ENCODE assay signal across 1 cellular context in genomic region chr15:99059010-99059981, GRCh38.
A peak's percentile ranks its signal among the peaks of the same experiment; 100 is the strongest.
TF ChIP-seq lines count a peak whose summit lies in the region.

No MANE protein-coding gene starts in this region.

TF ChIP-seq in K562, 482 proteins besides CTCF, POLR2A, EP300 and RAD21 (continued from another document and continues in another):
- TF ChIP-seq VEZF1 (CRISPR knock-in tag; IDR thresholded peaks at IDR 0.05) (peak; percentile 19; the same call in 1 of the 2 replicates), ZNF408 (CRISPR knock-in tag; IDR thresholded peaks at IDR 0.05; ENCODE audit: low read depth) (no peak), POLR2AphosphoS2 (IDR thresholded peaks at IDR 0.05; ENCODE audit: low read length) (no peak), PCBP1 (IDR thresholded peaks at IDR 0.05; ENCODE audit: low read depth, low read length, poor library complexity, severe bottlenecking) (peak; percentile 34), MTF1 (CRISPR knock-in tag; IDR thresholded peaks at IDR 0.05; ENCODE audit: borderline replicate concordance) (no peak), PHF21A (IDR thresholded peaks at IDR 0.05; ENCODE audit: borderline replicate concordance, low read depth) (no peak), PHB2 (IDR thresholded peaks at IDR 0.05; ENCODE audit: low read depth) (no peak), SAFB2 (IDR thresholded peaks at IDR 0.05; ENCODE audit: borderline replicate concordance, low read depth, low read length, severe bottlenecking) (no peak), FIP1L1 (IDR thresholded peaks at IDR 0.05; ENCODE audit: low read depth, low read length, poor library complexity, severe bottlenecking) (no peak), GATA2 (CRISPR knock-in tag; IDR thresholded peaks at IDR 0.05) (no peak), SMC3 (conservative IDR thresholded peaks at IDR 0.05; ENCODE audit: insufficient read depth, low read depth, low read length) (peak; percentile 48), CXXC5 (CRISPR knock-in tag; IDR thresholded peaks at IDR 0.05) (peak; percentile 30; the same call in 1 of the 2 replicates), MYC (IDR thresholded peaks at IDR 0.05; ENCODE audit: low read depth, low read length) (0 out of 2 replicates have a peak, but pooled peaks have one; percentile 18), MYC (CRISPR knock-in tag; IDR thresholded peaks at IDR 0.05; ENCODE audit: borderline replicate concordance, low read depth) (no peak), GABPB2 (CRISPR knock-in tag; conservative IDR thresholded peaks at IDR 0.05) (no peak), CREBBP (IDR thresholded peaks at IDR 0.05; ENCODE audit: low read depth, low read length) (no peak), TCFL5 (CRISPR knock-in tag; conservative IDR thresholded peaks at IDR 0.05) (no peak), FOXP1 (CRISPR knock-in tag; IDR thresholded peaks at IDR 0.05) (no peak), ZNF696 (CRISPR knock-in tag; conservative IDR thresholded peaks at IDR 0.05) (no peak), GTF2A2 (tag; IDR thresholded peaks at IDR 0.05) (no peak), ZNF280B (CRISPR knock-in tag; IDR thresholded peaks at IDR 0.05) (no peak), ZFP1 (CRISPR knock-in tag; IDR thresholded peaks at IDR 0.05) (no peak), SIX5 (IDR thresholded peaks at IDR 0.05; ENCODE audit: borderline replicate concordance in 1 of 2, insufficient read depth in 1 of 2, low read depth in 1 of 2, low read length in 2 of 2) (no peak), STAG1 (CRISPR knock-in tag; IDR thresholded peaks at IDR 0.05; ENCODE audit: borderline replicate concordance) (no peak), STAT6 (CRISPR knock-in tag; IDR thresholded peaks at IDR 0.05) (no peak)
- TF ChIP-seq, protein P1, sequence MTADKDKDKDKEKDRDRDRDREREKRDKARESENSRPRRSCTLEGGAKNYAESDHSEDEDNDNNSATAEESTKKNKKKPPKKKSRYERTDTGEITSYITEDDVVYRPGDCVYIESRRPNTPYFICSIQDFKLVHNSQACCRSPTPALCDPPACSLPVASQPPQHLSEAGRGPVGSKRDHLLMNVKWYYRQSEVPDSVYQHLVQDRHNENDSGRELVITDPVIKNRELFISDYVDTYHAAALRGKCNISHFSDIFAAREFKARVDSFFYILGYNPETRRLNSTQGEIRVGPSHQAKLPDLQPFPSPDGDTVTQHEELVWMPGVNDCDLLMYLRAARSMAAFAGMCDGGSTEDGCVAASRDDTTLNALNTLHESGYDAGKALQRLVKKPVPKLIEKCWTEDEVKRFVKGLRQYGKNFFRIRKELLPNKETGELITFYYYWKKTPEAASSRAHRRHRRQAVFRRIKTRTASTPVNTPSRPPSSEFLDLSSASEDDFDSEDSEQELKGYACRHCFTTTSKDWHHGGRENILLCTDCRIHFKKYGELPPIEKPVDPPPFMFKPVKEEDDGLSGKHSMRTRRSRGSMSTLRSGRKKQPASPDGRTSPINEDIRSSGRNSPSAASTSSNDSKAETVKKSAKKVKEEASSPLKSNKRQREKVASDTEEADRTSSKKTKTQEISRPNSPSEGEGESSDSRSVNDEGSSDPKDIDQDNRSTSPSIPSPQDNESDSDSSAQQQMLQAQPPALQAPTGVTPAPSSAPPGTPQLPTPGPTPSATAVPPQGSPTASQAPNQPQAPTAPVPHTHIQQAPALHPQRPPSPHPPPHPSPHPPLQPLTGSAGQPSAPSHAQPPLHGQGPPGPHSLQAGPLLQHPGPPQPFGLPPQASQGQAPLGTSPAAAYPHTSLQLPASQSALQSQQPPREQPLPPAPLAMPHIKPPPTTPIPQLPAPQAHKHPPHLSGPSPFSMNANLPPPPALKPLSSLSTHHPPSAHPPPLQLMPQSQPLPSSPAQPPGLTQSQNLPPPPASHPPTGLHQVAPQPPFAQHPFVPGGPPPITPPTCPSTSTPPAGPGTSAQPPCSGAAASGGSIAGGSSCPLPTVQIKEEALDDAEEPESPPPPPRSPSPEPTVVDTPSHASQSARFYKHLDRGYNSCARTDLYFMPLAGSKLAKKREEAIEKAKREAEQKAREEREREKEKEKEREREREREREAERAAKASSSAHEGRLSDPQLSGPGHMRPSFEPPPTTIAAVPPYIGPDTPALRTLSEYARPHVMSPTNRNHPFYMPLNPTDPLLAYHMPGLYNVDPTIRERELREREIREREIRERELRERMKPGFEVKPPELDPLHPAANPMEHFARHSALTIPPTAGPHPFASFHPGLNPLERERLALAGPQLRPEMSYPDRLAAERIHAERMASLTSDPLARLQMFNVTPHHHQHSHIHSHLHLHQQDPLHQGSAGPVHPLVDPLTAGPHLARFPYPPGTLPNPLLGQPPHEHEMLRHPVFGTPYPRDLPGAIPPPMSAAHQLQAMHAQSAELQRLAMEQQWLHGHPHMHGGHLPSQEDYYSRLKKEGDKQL (CRISPR knock-in tag; IDR thresholded peaks at IDR 0.05; ENCODE audit: borderline replicate concordance), result no peak
- TF ChIP-seq, protein P2, sequence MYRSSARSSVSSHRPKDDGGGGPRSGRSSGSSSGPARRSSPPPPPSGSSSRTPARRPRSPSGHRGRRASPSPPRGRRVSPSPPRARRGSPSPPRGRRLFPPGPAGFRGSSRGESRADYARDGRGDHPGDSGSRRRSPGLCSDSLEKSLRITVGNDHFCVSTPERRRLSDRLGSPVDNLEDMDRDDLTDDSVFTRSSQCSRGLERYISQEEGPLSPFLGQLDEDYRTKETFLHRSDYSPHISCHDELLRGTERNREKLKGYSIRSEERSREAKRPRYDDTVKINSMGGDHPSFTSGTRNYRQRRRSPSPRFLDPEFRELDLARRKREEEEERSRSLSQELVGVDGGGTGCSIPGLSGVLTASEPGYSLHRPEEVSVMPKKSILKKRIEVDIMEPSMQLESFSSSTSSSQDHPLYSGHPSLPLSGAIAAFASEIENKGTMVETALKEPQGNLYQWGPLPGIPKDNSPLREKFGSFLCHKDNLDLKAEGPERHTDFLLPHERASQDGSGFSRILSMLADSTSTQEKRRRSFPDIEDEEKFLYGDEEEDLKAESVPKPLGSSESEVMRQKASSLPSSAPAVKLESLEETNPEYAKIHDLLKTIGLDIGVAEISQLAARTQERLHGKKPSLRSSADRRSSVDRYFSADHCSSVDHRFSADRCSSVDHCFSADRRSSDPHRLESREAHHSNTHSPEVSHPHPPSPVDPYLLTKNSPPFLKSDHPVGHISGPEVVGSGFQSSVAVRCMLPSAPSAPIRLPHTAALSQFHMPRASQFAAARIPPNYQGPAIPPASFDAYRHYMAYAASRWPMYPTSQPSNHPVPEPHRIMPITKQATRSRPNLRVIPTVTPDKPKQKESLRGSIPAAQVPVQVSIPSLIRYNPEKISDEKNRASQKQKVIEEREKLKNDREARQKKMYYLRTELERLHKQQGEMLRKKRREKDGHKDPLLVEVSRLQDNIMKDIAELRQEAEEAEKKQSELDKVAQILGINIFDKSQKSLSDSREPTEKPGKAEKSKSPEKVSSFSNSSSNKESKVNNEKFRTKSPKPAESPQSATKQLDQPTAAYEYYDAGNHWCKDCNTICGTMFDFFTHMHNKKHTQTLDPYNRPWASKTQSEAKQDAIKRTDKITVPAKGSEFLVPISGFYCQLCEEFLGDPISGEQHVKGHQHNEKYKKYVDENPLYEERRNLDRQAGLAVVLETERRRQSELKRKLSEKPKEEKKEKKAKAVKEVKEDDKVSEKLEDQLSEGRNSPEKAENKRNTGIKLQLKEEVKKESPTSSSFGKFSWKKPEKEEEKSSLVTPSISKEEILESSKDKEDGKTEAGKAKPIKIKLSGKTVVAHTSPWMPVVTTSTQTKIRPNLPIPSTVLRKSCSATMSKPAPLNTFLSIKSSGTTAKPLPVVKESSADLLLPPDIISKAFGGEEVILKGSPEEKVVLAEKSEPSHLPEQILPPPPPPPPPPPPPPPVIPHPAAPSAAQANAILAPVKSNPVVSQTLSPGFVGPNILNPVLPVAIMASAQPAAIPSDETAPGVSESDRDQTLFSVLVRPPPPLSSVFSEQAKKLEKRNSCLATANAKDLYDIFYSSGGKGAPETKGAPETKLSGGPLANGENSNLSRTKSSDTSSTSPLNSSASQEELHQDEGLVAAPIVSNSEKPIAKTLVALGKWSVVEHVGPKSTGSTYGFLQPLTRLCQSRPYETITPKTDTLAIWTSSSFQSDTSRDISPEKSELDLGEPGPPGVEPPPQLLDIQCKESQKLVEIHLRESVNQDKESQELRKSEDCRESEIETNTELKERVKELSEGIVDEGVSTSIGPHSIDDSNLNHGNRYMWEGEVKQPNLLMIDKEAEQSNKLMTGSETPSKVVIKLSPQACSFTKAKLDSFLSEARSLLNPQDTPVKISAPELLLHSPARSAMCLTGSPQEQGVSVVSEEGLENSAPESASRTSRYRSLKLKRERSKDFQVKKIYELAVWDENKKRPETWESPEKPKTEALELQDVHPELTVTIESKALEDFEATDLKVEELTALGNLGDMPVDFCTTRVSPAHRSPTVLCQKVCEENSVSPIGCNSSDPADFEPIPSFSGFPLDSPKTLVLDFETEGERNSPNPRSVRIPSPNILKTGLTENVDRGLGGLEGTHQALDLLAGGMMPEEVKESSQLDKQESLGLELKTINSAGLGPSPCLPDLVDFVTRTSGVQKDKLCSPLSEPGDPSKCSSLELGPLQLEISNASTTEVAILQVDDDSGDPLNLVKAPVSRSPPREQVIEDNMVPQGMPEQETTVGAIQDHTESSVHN (IDR thresholded peaks at IDR 0.05; ENCODE audit: borderline replicate concordance in 1 of 2, low read depth in 1 of 2), result no peak
- TF ChIP-seq, protein P3, sequence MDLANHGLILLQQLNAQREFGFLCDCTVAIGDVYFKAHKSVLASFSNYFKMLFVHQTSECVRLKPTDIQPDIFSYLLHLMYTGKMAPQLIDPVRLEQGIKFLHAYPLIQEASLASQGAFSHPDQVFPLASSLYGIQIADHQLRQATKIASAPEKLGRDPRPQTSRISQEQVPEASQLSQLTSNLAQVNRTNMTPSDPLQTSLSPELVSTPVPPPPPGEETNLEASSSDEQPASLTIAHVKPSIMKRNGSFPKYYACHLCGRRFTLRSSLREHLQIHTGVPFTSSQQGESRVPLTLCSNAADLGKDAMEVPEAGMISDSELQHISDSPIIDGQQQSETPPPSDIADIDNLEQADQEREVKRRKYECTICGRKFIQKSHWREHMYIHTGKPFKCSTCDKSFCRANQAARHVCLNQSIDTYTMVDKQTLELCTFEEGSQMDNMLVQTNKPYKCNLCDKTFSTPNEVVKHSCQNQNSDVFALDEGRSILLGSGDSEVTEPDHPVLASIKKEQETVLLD (IDR thresholded peaks at IDR 0.05), result no peak
- TF ChIP-seq, protein P4, sequence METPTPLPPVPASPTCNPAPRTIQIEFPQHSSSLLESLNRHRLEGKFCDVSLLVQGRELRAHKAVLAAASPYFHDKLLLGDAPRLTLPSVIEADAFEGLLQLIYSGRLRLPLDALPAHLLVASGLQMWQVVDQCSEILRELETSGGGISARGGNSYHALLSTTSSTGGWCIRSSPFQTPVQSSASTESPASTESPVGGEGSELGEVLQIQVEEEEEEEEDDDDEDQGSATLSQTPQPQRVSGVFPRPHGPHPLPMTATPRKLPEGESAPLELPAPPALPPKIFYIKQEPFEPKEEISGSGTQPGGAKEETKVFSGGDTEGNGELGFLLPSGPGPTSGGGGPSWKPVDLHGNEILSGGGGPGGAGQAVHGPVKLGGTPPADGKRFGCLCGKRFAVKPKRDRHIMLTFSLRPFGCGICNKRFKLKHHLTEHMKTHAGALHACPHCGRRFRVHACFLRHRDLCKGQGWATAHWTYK (CRISPR knock-in tag; IDR thresholded peaks at IDR 0.05), result 0 out of 2 replicates have a peak, but pooled peaks have one; percentile 32
- TF ChIP-seq, protein P5, sequence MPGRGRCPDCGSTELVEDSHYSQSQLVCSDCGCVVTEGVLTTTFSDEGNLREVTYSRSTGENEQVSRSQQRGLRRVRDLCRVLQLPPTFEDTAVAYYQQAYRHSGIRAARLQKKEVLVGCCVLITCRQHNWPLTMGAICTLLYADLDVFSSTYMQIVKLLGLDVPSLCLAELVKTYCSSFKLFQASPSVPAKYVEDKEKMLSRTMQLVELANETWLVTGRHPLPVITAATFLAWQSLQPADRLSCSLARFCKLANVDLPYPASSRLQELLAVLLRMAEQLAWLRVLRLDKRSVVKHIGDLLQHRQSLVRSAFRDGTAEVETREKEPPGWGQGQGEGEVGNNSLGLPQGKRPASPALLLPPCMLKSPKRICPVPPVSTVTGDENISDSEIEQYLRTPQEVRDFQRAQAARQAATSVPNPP (IDR thresholded peaks at IDR 0.05; ENCODE audit: borderline replicate concordance, insufficient read depth, insufficient read length), result no peak
- TF ChIP-seq, protein P6, sequence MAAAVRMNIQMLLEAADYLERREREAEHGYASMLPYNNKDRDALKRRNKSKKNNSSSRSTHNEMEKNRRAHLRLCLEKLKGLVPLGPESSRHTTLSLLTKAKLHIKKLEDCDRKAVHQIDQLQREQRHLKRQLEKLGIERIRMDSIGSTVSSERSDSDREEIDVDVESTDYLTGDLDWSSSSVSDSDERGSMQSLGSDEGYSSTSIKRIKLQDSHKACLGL (CRISPR knock-in tag; IDR thresholded peaks at IDR 0.05; ENCODE audit: borderline replicate concordance, poor library complexity, severe bottlenecking), result no peak
